In the genomic region with DNA sequence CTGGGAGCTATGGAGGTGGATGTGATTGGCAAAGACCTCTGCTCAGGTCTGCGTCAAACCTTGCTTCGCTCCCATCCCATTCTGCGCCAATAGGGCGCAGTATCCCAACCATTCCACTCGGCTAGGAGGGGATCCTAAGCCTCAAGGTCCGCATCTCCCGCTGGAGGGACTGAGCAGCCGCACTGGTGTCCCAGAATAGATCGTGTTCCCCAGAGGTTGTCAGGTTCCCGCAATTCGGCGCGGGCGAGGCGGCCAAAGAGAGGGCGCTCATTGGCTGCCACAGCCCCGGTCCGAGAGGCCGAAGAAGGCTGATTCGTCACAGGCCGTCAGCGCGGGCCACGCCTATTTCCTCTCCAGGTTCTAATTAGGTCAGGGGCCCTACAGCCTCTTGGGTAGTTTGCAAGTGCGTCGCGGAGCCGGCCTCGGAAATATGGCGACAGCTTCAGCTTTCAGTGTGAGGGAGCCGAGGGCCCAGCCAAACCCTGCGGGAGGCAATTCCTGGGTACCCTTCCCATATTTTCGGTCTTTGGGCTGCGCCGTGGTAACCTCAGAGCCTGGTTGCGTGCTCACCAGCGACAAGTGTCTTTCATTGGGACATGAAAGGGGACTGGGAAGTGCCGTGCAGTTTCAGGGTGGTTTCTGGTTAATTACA, we compare ENCODE assay signal across 9 cellular contexts. TPM values are rescaled to one million over a fixed set of nuclear protein-coding genes. Genes with fewer than 3 reads are reported as not detected.
DNase-seq lines count a peak whose midpoint lies in the region; ATAC-seq and TF ChIP-seq lines count a peak whose summit lies in the region.
"Had no signal": no experiment of that assay in that cellular context is flagged by ENCODE, and none has a peak within 500 bp of the region (broad histone marks: within the 10 kb centered on the region; RNA-seq: fewer than 3 reads in every experiment).

No MANE protein-coding gene starts in this region.

- DNase-seq in Ammon's horn (ENCODE audit: low spot score) = peak; percentile 97
- peak; percentile 95 for DNase-seq in NOMO-1 treated with dmso at 0.1 percent for 144 hours (lab: John Stamatoyannopoulos, UW; ENCODE audit: unreplicated experiment)
- DNase-seq in activated T-cell treated with anti-CD3 and anti-CD28 coated beads for 1 hour (ENCODE audit: low read depth) = peak; percentile 79
- peak; percentile 69 for DNase-seq in epithelial cell of prostate (ENCODE audit: low read depth, low spot score)
- DNase-seq in mucosa of gallbladder (ENCODE audit: low spot score) = peak; percentile 97
- peak; percentile 83 to 85 for DNase-seq in stimulated activated CD8-positive, alpha-beta memory T cell treated with anti-CD3 and anti-CD28 coated beads, Interleukin-4, amount 100 ng/mL, for 1 hour (ENCODE audit: low read depth in 2 of 2, low spot score in 1 of 2)

- peak; percentile 99 for ATAC-seq in HG03378 (IDR thresholded peaks at IDR 0.05; ENCODE audit: unreplicated experiment)

- peak; percentile 97 for TF ChIP-seq POLR2A in GM19099 (IDR thresholded peaks at IDR 0.05; ENCODE audit: extremely low read depth, insufficient read length, low read depth)

- peak overlapping the region; percentile 81 for H3K27ac ChIP-seq in epithelial cell of prostate

RNA-seq across cellular contexts. Expression of a gene that starts 5.0 kb away (rescaled TPM):
- not detected for total RNA-seq in mucosa of gallbladder
- total RNA-seq: LHCN-M2 had no signal

RNA-seq across cellular contexts. Expression of a gene that starts 14.6 kb away (rescaled TPM):
- total RNA-seq in mucosa of gallbladder = 5.2 TPM

RNA-seq across cellular contexts. Expression of a gene that starts 40.8 kb away (rescaled TPM):
- 39.5 TPM for total RNA-seq in mucosa of gallbladder

Comparison
In these comparisons a context has a peak if more than half of its experiments do, and no peak if none do; other contexts are left out.
1. Peak in every context shown above with its lines: DNase-seq, ATAC-seq and H3K27ac ChIP-seq.